Comparison of ENCODE assay signal across 8 cellular contexts in genomic region chr1:109484519-109484975, GRCh38. TPM values are rescaled to one million over a fixed set of nuclear protein-coding genes. Genes with fewer than 3 reads are reported as not detected.
DNase-seq lines count a peak whose midpoint lies in the region; ATAC-seq, FAIRE-seq and TF ChIP-seq lines count a peak whose summit lies in the region.

No MANE protein-coding gene starts in this region.

- H3K27ac Mint-ChIP-seq in astrocyte (ENCODE audit: unreplicated experiment) = peak overlapping the region; percentile 88

- peaks cover 18% of the 10 kb centered on the region for H3K79me2 ChIP-seq in astrocyte (ENCODE audit: insufficient read depth, low read length)

- no peak for FAIRE-seq in astrocyte (lab: Jason Lieb, UNC)

- H3K9me3 Mint-ChIP-seq in astrocyte (ENCODE audit: unreplicated experiment) = no peaks in the 10 kb centered on the region

- H3K36me3 ChIP-seq in astrocyte (ENCODE audit: insufficient read depth, low read length) (peaks cover 7% of the 10 kb centered on the region), right lobe of liver (no peaks in the 10 kb centered on the region), urinary bladder (ENCODE audit: insufficient read depth) (no peaks in the 10 kb centered on the region)

- no peaks in the 10 kb centered on the region for H4K20me1 ChIP-seq in astrocyte (ENCODE audit: insufficient read depth, low read length)

- H3K4me3 ChIP-seq in astrocyte (ENCODE audit: insufficient read depth, low read depth, low read length) (peak overlapping the region; percentile 84), right lobe of liver (peak overlapping the region; percentile 82 to 88 (median 85)), urinary bladder (ENCODE audit: low read depth, low read length) (peak overlapping the region; percentile 54)

- WGBS in right lobe of liver (ENCODE audit: insufficient coverage, low coverage, low lambda C conversion rate, missing lambda C conversion rate) = 44% methylated on average over 15 of the region's 15 CpGs
- 26% methylated on average over 15 of the region's 15 CpGs for WGBS in urinary bladder

- H3K27me3 ChIP-seq in astrocyte (ENCODE audit: insufficient read depth, low read length) (peaks cover 14% of the 10 kb centered on the region), right lobe of liver (no peaks in the 10 kb centered on the region)

- peak; percentile 74 for DNase-seq in cardiac septum (ENCODE audit: low spot score)
- no peak for DNase-seq in Right ventricle myocardium inferior (ENCODE audit: missing footprints)
- DNase-seq in astrocyte (ENCODE audit: low read depth) = no peak
- DNase-seq in right lobe of liver = no peak
- no peak for DNase-seq in dedifferentiated amniotic fluid mesenchymal stem cell (ENCODE audit: extremely low spot score)

- intact Hi-C loops in cardiac septum (cut with DNase I) (no loop called here), Right ventricle myocardium inferior (cut with DNase I) (loop anchor here (5.0 kb wide), 1 partner anchor 57 kb away; the partner anchor contains the start of gene PSMA5), right lobe of liver (cut with DNase I) (no loop called here)

- H3K36me3 Mint-ChIP-seq in astrocyte (ENCODE audit: low read depth, unreplicated experiment) = peaks cover 9% of the 10 kb centered on the region

- peaks cover 12% of the 10 kb centered on the region for H3K4me1 Mint-ChIP-seq in astrocyte (ENCODE audit: low read depth, unreplicated experiment)

- H3K27ac ChIP-seq in astrocyte (ENCODE audit: low read depth, low read length) (peak overlapping the region; percentile 87), right lobe of liver (no peak overlapping the region), urinary bladder (ENCODE audit: low read depth) (no peak overlapping the region)

- no peaks in the 10 kb centered on the region for H3K9me3 ChIP-seq in astrocyte (ENCODE audit: insufficient read depth, low read depth, low read length)
- no peaks in the 10 kb centered on the region for H3K9me3 ChIP-seq in right lobe of liver

- H3K4me1 ChIP-seq in astrocyte (ENCODE audit: insufficient read depth, low read length) (peaks cover 6% of the 10 kb centered on the region), right lobe of liver (peaks cover 0 to 3% (median 0%) of the 10 kb centered on the region in 4 donors), urinary bladder (ENCODE audit: insufficient read depth) (no peaks in the 10 kb centered on the region)

- H3K4me3 Mint-ChIP-seq in astrocyte (ENCODE audit: unreplicated experiment) = peak overlapping the region; percentile 95

- peaks cover 15% of the 10 kb centered on the region for H3K27me3 Mint-ChIP-seq in astrocyte (ENCODE audit: low read depth, unreplicated experiment)

- H3K9ac ChIP-seq in astrocyte (ENCODE audit: low read length) = peak overlapping the region; percentile 90

- peak overlapping the region; percentile 99 for H3K4me2 ChIP-seq in astrocyte (ENCODE audit: low read length)

- ATAC-seq in Right ventricle myocardium inferior (no peak), right lobe of liver (no peak), HG03521 (IDR thresholded peaks at IDR 0.05; ENCODE audit: unreplicated experiment) (no peak), GM21526 (IDR thresholded peaks at IDR 0.05; ENCODE audit: low FRiP score, unreplicated experiment) (no peak)

- TF ChIP-seq POLR2A in right lobe of liver (IDR thresholded peaks at IDR 0.05) = no peak

- H2AFZ ChIP-seq in astrocyte (ENCODE audit: low read depth, low read length) = peak overlapping the region; percentile 85

- no peak for TF ChIP-seq CTCF in astrocyte (IDR thresholded peaks at IDR 0.05; ENCODE audit: insufficient read depth, low read depth, low read length)
- no peak for TF ChIP-seq CTCF in right lobe of liver (IDR thresholded peaks at IDR 0.05)

RNA-seq across cellular contexts. Expression of gene ATXN7L2, which starts 0.8 kb away (rescaled TPM):
- 3.8 TPM for total RNA-seq in cardiac septum
- 2.5 TPM for total RNA-seq in Right ventricle myocardium inferior
- total RNA-seq in astrocyte = 5.5 and 6.2 TPM in 2 replicates
- total RNA-seq in right lobe of liver = 1 to 10 TPM; 1.5 to 6.1 (median 3.1) TPM
- 2.0 TPM for total RNA-seq in urinary bladder
- 4.0 TPM for polyA plus RNA-seq in urinary bladder

RNA-seq across cellular contexts. Expression of gene CYB561D1, which starts 9.3 kb away (rescaled TPM):
- 5.5 TPM for total RNA-seq in cardiac septum
- total RNA-seq in Right ventricle myocardium inferior = 5.8 TPM
- total RNA-seq in astrocyte = 9.4 and 11.9 TPM in 2 replicates
- 1 to 10 TPM; 1.5 to 3.1 (median 2.4) TPM for total RNA-seq in right lobe of liver
- 4.0 TPM for total RNA-seq in urinary bladder
- 9.4 TPM for polyA plus RNA-seq in urinary bladder

RNA-seq across cellular contexts. Expression of gene SYPL2, which starts 18.2 kb away (rescaled TPM):
- total RNA-seq in cardiac septum (28.9 TPM), Right ventricle myocardium inferior (33.0 TPM), astrocyte (0.70 and 0.77 TPM in 2 replicates), right lobe of liver (10 to 100 TPM in 1 of 6 experiments, 1 to 10 TPM in 5; 4.7 to 10.6 (median 6.0) TPM), urinary bladder (2.4 TPM)
- polyA plus RNA-seq in urinary bladder = 4.5 TPM

RNA-seq across cellular contexts. Expression of gene AMIGO1, which starts 25.0 kb away (rescaled TPM):
- total RNA-seq in cardiac septum = 13.8 TPM
- 18.3 TPM for total RNA-seq in Right ventricle myocardium inferior
- total RNA-seq in astrocyte = 1.2 and 1.8 TPM in 2 replicates
- total RNA-seq in right lobe of liver = 1 to 10 TPM; 2.6 to 3.9 (median 3.2) TPM
- total RNA-seq in urinary bladder = 2.9 TPM
- polyA plus RNA-seq in urinary bladder = 6.4 TPM

RNA-seq across cellular contexts. Expression of gene GPR61, which starts 55.1 kb away (rescaled TPM):
- total RNA-seq in cardiac septum (0.13 TPM), Right ventricle myocardium inferior (not detected), astrocyte (not detected in 2 replicates), right lobe of liver (not detected), urinary bladder (0.11 TPM)
- not detected for polyA plus RNA-seq in urinary bladder
